Comparison of ENCODE assay signal across 14 cellular contexts in the genomic region with DNA sequence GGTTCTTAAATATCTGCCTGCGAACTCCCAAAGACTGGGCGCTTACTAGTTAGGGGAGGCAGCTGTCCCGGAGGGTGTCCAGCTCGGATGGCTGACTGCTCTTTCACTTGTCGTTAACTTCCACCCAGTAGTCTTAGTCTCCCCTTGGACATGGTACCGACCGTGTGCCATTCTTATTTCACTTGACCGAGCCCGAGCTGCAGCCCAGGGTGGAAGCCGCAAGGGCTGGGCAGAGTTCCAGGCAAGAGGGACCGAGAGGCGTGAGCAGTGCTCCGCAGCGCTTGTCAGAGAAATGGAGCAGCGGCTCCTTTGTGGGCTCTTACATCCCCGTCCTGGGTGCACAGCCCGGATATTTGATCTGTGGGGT. TPM values are rescaled to one million over a fixed set of nuclear protein-coding genes. Genes with fewer than 3 reads are reported as not detected.
DNase-seq lines count a peak whose midpoint lies in the region; ATAC-seq, FAIRE-seq and TF ChIP-seq lines count a peak whose summit lies in the region.
"Had no signal": no experiment of that assay in that cellular context is flagged by ENCODE, and none has a peak within 500 bp of the region (broad histone marks: within the 10 kb centered on the region; RNA-seq: fewer than 3 reads in every experiment).

No MANE protein-coding gene starts in this region.

- no peak for ATAC-seq in activated T-cell treated with anti-CD3 and anti-CD28 coated beads, Interleukin-2, amount 50 U/mL, for 72 hours (replicated peaks in 1 of 2)

- peaks cover 70% of the 10 kb centered on the region for H3K27me3 Mint-ChIP-seq in progenitor cell of endocrine pancreas
- H3K27me3 Mint-ChIP-seq in activated T-cell treated with anti-CD3 and anti-CD28 coated beads, Interleukin-2, amount 50 U/mL, for 72 hours (ENCODE audit: low read depth): peaks cover 56% of the 10 kb centered on the region

- H3K36me3 ChIP-seq in adipocyte (ENCODE audit: control insufficient read depth, insufficient read depth, low read length, severe bottlenecking) (no peaks in the 10 kb centered on the region), hepatocyte (replicated peaks; ENCODE audit: insufficient read depth, low read depth) (no peaks in the 10 kb centered on the region)
- H3K36me3 ChIP-seq: ovary, WERI-Rb-1 had no signal

- H3K4me1 Mint-ChIP-seq in progenitor cell of endocrine pancreas (ENCODE audit: low read depth): peaks cover 4% of the 10 kb centered on the region
- H3K4me1 Mint-ChIP-seq in activated T-cell treated with anti-CD3 and anti-CD28 coated beads, Interleukin-2, amount 50 U/mL, for 72 hours (ENCODE audit: low read depth): no peaks in the 10 kb centered on the region

- 48% methylated on average over 14 of the region's 17 CpGs for WGBS in hepatocyte (ENCODE audit: low lambda C conversion rate, missing lambda C conversion rate)

- H3K27ac ChIP-seq in hepatocyte: no peak overlapping the region
- H3K27ac ChIP-seq: ovary, RWPE1, WERI-Rb-1 had no signal

- H3K79me2 ChIP-seq in hepatocyte: no peaks in the 10 kb centered on the region

- peak overlapping the region; percentile 68 for H3K4me3 ChIP-seq in adipocyte (ENCODE audit: low read length)
- no peak overlapping the region for H3K4me3 ChIP-seq in hepatocyte

- CTCF ChIA-PET in GM10248 (lab: Yijun Ruan, JAX): no interaction called here

- DNase-seq in GM10248 (ENCODE audit: extremely low spot score) (peak; percentile 5), adipocyte (ENCODE audit: low read depth) (no peak), hepatocyte (ENCODE audit: low spot score) (no peak), progenitor cell of endocrine pancreas (ENCODE audit: low spot score, unreplicated experiment) (no peak), HPDE6-E6E7 (ENCODE audit: extremely low spot score) (no peak), D721Med (ENCODE audit: insufficient read length, low spot score) (no peak)
- no peak for DNase-seq in stimulated activated naive CD4-positive, alpha-beta T cell treated with Interleukin-2 at 50 U/mL for 16 hours (lab: John Stamatoyannopoulos, UW)
- no peak for DNase-seq in activated T-cell treated with anti-CD3 and anti-CD28 coated beads, Interleukin-2, amount 50 U/mL, for 72 hours
- DNase-seq: effector CD4-positive, alpha-beta T cell; NCI-H1694; ovary; WERI-Rb-1 had no signal

- no peaks in the 10 kb centered on the region for H4K20me1 ChIP-seq in hepatocyte (ENCODE audit: insufficient read depth, poor library complexity, severe bottlenecking)

- H3K4me1 ChIP-seq in adipocyte (ENCODE audit: control insufficient read depth, insufficient read depth, low read length) (peaks cover 5% of the 10 kb centered on the region), hepatocyte (ENCODE audit: insufficient read depth) (no peaks in the 10 kb centered on the region)

- H3K27me3 ChIP-seq in adipocyte (replicated peaks; ENCODE audit: control insufficient read depth, insufficient read depth, low read length) (peaks cover 48% of the 10 kb centered on the region), hepatocyte (peaks cover 66% of the 10 kb centered on the region)
- H3K27me3 ChIP-seq: ovary had no signal

- FAIRE-seq in D721Med (lab: Jason Lieb, UNC): no peak

- H3K36me3 Mint-ChIP-seq in progenitor cell of endocrine pancreas (ENCODE audit: insufficient read depth): peaks cover 1% of the 10 kb centered on the region
- peaks cover 0 to 3% of the 10 kb centered on the region in 2 donors for H3K36me3 Mint-ChIP-seq in activated T-cell treated with anti-CD3 and anti-CD28 coated beads, Interleukin-2, amount 50 U/mL, for 72 hours (ENCODE audit: insufficient read depth in 2 of 2)

- POLR2A ChIA-PET in GM10248 (lab: Yijun Ruan, JAX): no interaction called here

- H3K27ac Mint-ChIP-seq in progenitor cell of endocrine pancreas: peak overlapping the region; percentile 75
- H3K27ac Mint-ChIP-seq in activated T-cell treated with anti-CD3 and anti-CD28 coated beads, Interleukin-2, amount 50 U/mL, for 72 hours: no peak overlapping the region

- no peak overlapping the region for H3K9ac ChIP-seq in adipocyte (ENCODE audit: low read length)

- TF ChIP-seq CTCF in GM10248 (IDR thresholded peaks at IDR 0.05; ENCODE audit: control extremely low read depth, extremely low read depth, low read depth, missing control alignments) (no peak), hepatocyte (IDR thresholded peaks at IDR 0.05; ENCODE audit: poor library complexity) (no peak), progenitor cell of endocrine pancreas (IDR thresholded peaks at IDR 0.05; ENCODE audit: unreplicated experiment) (no peak), D721Med (IDR thresholded peaks at IDR 0.05; ENCODE audit: insufficient read depth, missing control alignments) (no peak)

- peak overlapping the region; percentile 86 for H3K4me2 ChIP-seq in hepatocyte

- H2AFZ ChIP-seq in hepatocyte: no peak overlapping the region

- peak overlapping the region; percentile 74 for H3K4me3 Mint-ChIP-seq in progenitor cell of endocrine pancreas (ENCODE audit: low read depth)
- H3K4me3 Mint-ChIP-seq in activated T-cell treated with anti-CD3 and anti-CD28 coated beads, Interleukin-2, amount 50 U/mL, for 72 hours: no peak overlapping the region

- H3K9me3 Mint-ChIP-seq in progenitor cell of endocrine pancreas (ENCODE audit: low read depth): peaks cover 3% of the 10 kb centered on the region
- peaks cover 1 to 2% of the 10 kb centered on the region in 2 donors for H3K9me3 Mint-ChIP-seq in activated T-cell treated with anti-CD3 and anti-CD28 coated beads, Interleukin-2, amount 50 U/mL, for 72 hours

- no peaks in the 10 kb centered on the region for H3K9me2 ChIP-seq in hepatocyte (replicated peaks; ENCODE audit: insufficient read depth)

- H3K9me3 ChIP-seq in adipocyte (ENCODE audit: control insufficient read depth, low read length): no peaks in the 10 kb centered on the region
- no peaks in the 10 kb centered on the region for H3K9me3 ChIP-seq in hepatocyte (ENCODE audit: low read depth)
- H3K9me3 ChIP-seq: ovary had no signal

RNA-seq across cellular contexts. Expression of gene SLITRK2, which starts 0.3 kb away (rescaled TPM):
- total RNA-seq in hepatocyte (0.03 and 0.04 TPM in 2 replicates), progenitor cell of endocrine pancreas (11.6 and 16.0 TPM in 2 replicates)
- 0.16 TPM in 1 of 2 replicates, not detected in the other for polyA plus RNA-seq in hepatocyte
- not detected for total RNA-seq in activated T-cell treated with anti-CD3 and anti-CD28 coated beads, Interleukin-2, amount 50 U/mL, for 72 hours
- polyA plus RNA-seq: BJ had no signal

Comparison
In these comparisons a context has a peak if more than half of its experiments do, and no peak if none do; other contexts are left out.
1. RNA of gene SLITRK2, which starts 0.3 kb away (total RNA-seq): 11.6 to 16.0 TPM in progenitor cell of endocrine pancreas; 0.03 to 0.04 TPM in hepatocyte and not detected in activated T-cell treated with anti-CD3 and anti-CD28 coated beads, Interleukin-2, amount 50 U/mL, for 72 hours; every median in the first group is over 10 times any median in the second.